Comparison of ENCODE assay signal across 8 cellular contexts in genomic region chr3:172102123-172102882, GRCh38.
DNase-seq lines count a peak whose midpoint lies in the region; FAIRE-seq and TF ChIP-seq lines count a peak whose summit lies in the region.

No MANE protein-coding gene starts in this region.

- peaks cover 76% of the 10 kb centered on the region for H3K4me1 Mint-ChIP-seq in activated T-helper 1 cell treated with anti-CD3 and anti-CD28 coated beads, Interleukin-12 subunit alpha, Interleukin-12 subunit beta, Interleukin-2, Interleukin-4 antibody, amounts not matched to agents 30 ng/mL and 10 ng/mL and 1 ng/mL, durations not matched to agents 14 hours and 24 hours and 36 hours (ENCODE audit: low read depth)
- H3K4me1 Mint-ChIP-seq in mesothelial cell of epicardium = peaks cover 48% of the 10 kb centered on the region

- peak overlapping the region; percentile 63 for H3K27ac ChIP-seq in osteoblast (ENCODE audit: low read depth, low read length)

- peaks cover 79% of the 10 kb centered on the region for H4K20me1 ChIP-seq in osteoblast (ENCODE audit: insufficient read depth, low read length)

- peaks cover 99% of the 10 kb centered on the region for H3K79me2 ChIP-seq in osteoblast (ENCODE audit: insufficient read depth, low read length)

- peak overlapping the region; percentile 31 for H3K4me2 ChIP-seq in osteoblast (ENCODE audit: insufficient read depth, low read length)

- TF ChIP-seq CTCF in osteoblast (IDR thresholded peaks at IDR 0.05; ENCODE audit: extremely low read depth, low read depth, low read length) = no peak
- no peak for TF ChIP-seq CTCF in mesothelial cell of epicardium (IDR thresholded peaks at IDR 0.05; ENCODE audit: unreplicated experiment)

- intact Hi-C loops in activated T-helper 1 cell treated with anti-CD3 and anti-CD28 coated beads, Interleukin-12 subunit alpha, Interleukin-12 subunit beta, Interleukin-2, Interleukin-4 antibody, amounts not matched to agents 30 ng/mL and 10 ng/mL and 1 ng/mL, durations not matched to agents 14 hours and 24 hours and 36 hours (cut with micrococcal nuclease) = loop anchor here (10.0 kb wide), 1 partner anchor 258 kb away; the partner anchor contains the start of gene TMEM212

- no peaks in the 10 kb centered on the region for H3K27me3 ChIP-seq in osteoblast (ENCODE audit: insufficient read depth, low read length)
- no peaks in the 10 kb centered on the region for H3K27me3 ChIP-seq in H7 (ENCODE audit: control insufficient read depth, insufficient read depth, low read length)

- H3K4me1 ChIP-seq in osteoblast (ENCODE audit: insufficient read depth, low read length) = peaks cover 59% of the 10 kb centered on the region

- H3K4me3 Mint-ChIP-seq in activated T-helper 1 cell treated with anti-CD3 and anti-CD28 coated beads, Interleukin-12 subunit alpha, Interleukin-12 subunit beta, Interleukin-2, Interleukin-4 antibody, amounts not matched to agents 30 ng/mL and 10 ng/mL and 1 ng/mL, durations not matched to agents 14 hours and 24 hours and 36 hours = peak overlapping the region; percentile 6
- H3K4me3 Mint-ChIP-seq in mesothelial cell of epicardium = no peak overlapping the region

- peak; percentile 46 for DNase-seq in Jurkat, Clone E6-1 (ENCODE audit: low read depth, low spot score)
- no peak for DNase-seq in activated T-helper 1 cell treated with anti-CD3 and anti-CD28 coated beads, Interleukin-12 subunit alpha, Interleukin-12 subunit beta, Interleukin-2, Interleukin-4 antibody, amounts not matched to agents 30 ng/mL and 10 ng/mL and 1 ng/mL, durations not matched to agents 14 hours and 24 hours and 36 hours (ENCODE audit: low spot score)
- DNase-seq in osteoblast (ENCODE audit: insufficient read length, low spot score, missing footprints) (no peak), frontal cortex (ENCODE audit: low spot score in 2 of 2) (no peak), H7 (no peak), mesothelial cell of epicardium (ENCODE audit: low spot score in 2 of 2, unreplicated experiment in 2 of 2) (no peak), NCI-H1105 treated with DMSO at 0.1 percent for 48 hours (lab: John Stamatoyannopoulos, UW) (no peak)

- H3K36me3 Mint-ChIP-seq in activated T-helper 1 cell treated with anti-CD3 and anti-CD28 coated beads, Interleukin-12 subunit alpha, Interleukin-12 subunit beta, Interleukin-2, Interleukin-4 antibody, amounts not matched to agents 30 ng/mL and 10 ng/mL and 1 ng/mL, durations not matched to agents 14 hours and 24 hours and 36 hours (ENCODE audit: low read depth) = peaks cover 13% of the 10 kb centered on the region
- no peaks in the 10 kb centered on the region for H3K36me3 Mint-ChIP-seq in mesothelial cell of epicardium

- no peaks in the 10 kb centered on the region for H3K9me3 ChIP-seq in osteoblast (ENCODE audit: low read depth, low read length)

- H3K27me3 Mint-ChIP-seq in activated T-helper 1 cell treated with anti-CD3 and anti-CD28 coated beads, Interleukin-12 subunit alpha, Interleukin-12 subunit beta, Interleukin-2, Interleukin-4 antibody, amounts not matched to agents 30 ng/mL and 10 ng/mL and 1 ng/mL, durations not matched to agents 14 hours and 24 hours and 36 hours (ENCODE audit: insufficient read depth) = peaks cover 6% of the 10 kb centered on the region
- no peaks in the 10 kb centered on the region for H3K27me3 Mint-ChIP-seq in mesothelial cell of epicardium (ENCODE audit: low read depth)

- no peak overlapping the region for H2AFZ ChIP-seq in osteoblast (ENCODE audit: low read length)

- no peak for FAIRE-seq in frontal cortex (lab: Jason Lieb, UNC)

- H3K9me3 Mint-ChIP-seq in activated T-helper 1 cell treated with anti-CD3 and anti-CD28 coated beads, Interleukin-12 subunit alpha, Interleukin-12 subunit beta, Interleukin-2, Interleukin-4 antibody, amounts not matched to agents 30 ng/mL and 10 ng/mL and 1 ng/mL, durations not matched to agents 14 hours and 24 hours and 36 hours = no peaks in the 10 kb centered on the region
- no peaks in the 10 kb centered on the region for H3K9me3 Mint-ChIP-seq in mesothelial cell of epicardium

- TF ChIP-seq POLR2A in GM18951 (IDR thresholded peaks at IDR 0.05; ENCODE audit: extremely low read depth, insufficient read depth, insufficient read length) = peak; percentile 38

- no peak overlapping the region for H3K4me3 ChIP-seq in Jurkat, Clone E6-1 (ENCODE audit: low read length)
- H3K4me3 ChIP-seq in osteoblast (ENCODE audit: insufficient read depth, low read length) (no peak overlapping the region), H7 (ENCODE audit: insufficient read depth, low read depth, low read length) (no peak overlapping the region)

- H3K36me3 ChIP-seq in osteoblast (ENCODE audit: insufficient read depth, low read length) (no peaks in the 10 kb centered on the region), H7 (replicated peaks; ENCODE audit: control insufficient read depth, insufficient read depth, low read length) (no peaks in the 10 kb centered on the region)

- in situ Hi-C loops in GM18951 (cut with MboI; ENCODE audit: low sequenced_read_pairs, unreplicated experiment) = no loop called here

- H3K27ac Mint-ChIP-seq in activated T-helper 1 cell treated with anti-CD3 and anti-CD28 coated beads, Interleukin-12 subunit alpha, Interleukin-12 subunit beta, Interleukin-2, Interleukin-4 antibody, amounts not matched to agents 30 ng/mL and 10 ng/mL and 1 ng/mL, durations not matched to agents 14 hours and 24 hours and 36 hours = no peak overlapping the region
- H3K27ac Mint-ChIP-seq in mesothelial cell of epicardium = no peak overlapping the region
